In the genomic region with DNA sequence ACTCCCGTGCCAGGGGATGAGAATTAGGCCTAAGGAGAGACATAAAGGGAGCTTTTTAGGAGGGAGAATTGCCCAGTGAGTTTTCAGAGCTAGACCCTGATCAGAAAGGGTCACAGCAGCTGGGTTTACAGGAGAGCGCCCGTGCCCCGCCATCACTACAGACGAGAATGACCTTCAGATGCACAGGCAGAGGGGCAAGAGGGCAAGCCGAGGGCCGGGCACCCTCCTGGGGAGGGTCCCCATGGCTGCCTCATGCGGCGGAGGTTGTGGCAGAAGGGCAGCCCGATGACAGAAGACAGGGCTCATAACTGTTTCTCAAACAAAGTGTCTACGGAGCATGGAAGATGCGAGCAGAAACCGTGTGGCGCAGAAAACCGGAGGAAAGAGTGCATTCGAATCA, we compare ENCODE assay signal across 20 cellular contexts.
"Had no signal": no experiment of that assay in that cellular context is flagged by ENCODE, and none has a peak within 500 bp of the region (broad histone marks: within the 10 kb centered on the region; RNA-seq: fewer than 3 reads in every experiment).

No MANE protein-coding gene starts in this region.

- H3K9me3 Mint-ChIP-seq: immature natural killer cell; naive B cell; natural killer cell; stimulated activated memory B cell treated with anti-CD40 and anti-IgM and Interleukin-4, amounts not matched to agents 10 μg/mL and 1 μg/mL and 100 μg/mL, for 72 hours; stimulated activated naive CD8-positive, alpha-beta T cell treated with anti-CD3 and anti-CD28 coated beads, Interleukin-15, amount 100 ng/mL, for 72 hours; type B pancreatic cell had no signal

- ATAC-seq: natural killer cell; pancreas; right lobe of liver; stimulated activated memory B cell treated with anti-CD40 and anti-IgM and Interleukin-4, amounts not matched to agents 10 μg/mL and 1 μg/mL and 100 μg/mL, for 72 hours; stimulated activated naive CD8-positive, alpha-beta T cell treated with anti-CD3 and anti-CD28 coated beads, Interleukin-15, amount 100 ng/mL, for 72 hours had no signal

- DNase-seq: hypothalamus; immature natural killer cell; left ventricle myocardium inferior; mesendoderm; naive B cell; natural killer cell; nucleus accumbens; right lobe of liver; stimulated activated CD4-positive, alpha-beta T cell treated with anti-CD3 and anti-CD28 coated beads, Interleukin-1b, Interleukin-23, amount 100 ng/mL, for 48 hours; stimulated activated CD4-positive, alpha-beta T cell treated with anti-CD3 and anti-CD28 coated beads, Interleukin-2, amount 100 ng/mL, for 48 hours; stimulated activated CD4-positive, alpha-beta T cell treated with anti-CD3 and anti-CD28 coated beads, Interleukin-4, amount 100 ng/mL, for 4 hours; stimulated activated CD8-positive, alpha-beta memory T cell treated with anti-CD3 and anti-CD28 coated beads, Interleukin-4, amount 100 ng/mL, for 48 hours; stimulated activated naive CD4-positive, alpha-beta T cell treated with Interleukin-2 at 50 U/mL for 16 hours; stimulated activated naive CD8-positive, alpha-beta T cell treated with anti-CD3 and anti-CD28 coated beads, Interleukin-15, amount 100 ng/mL, for 72 hours; substantia nigra; uterus had no signal

- H3K36me3 Mint-ChIP-seq: immature natural killer cell, mesothelial cell of epicardium, natural killer cell, type B pancreatic cell had no signal

- H3K4me1 Mint-ChIP-seq: stimulated activated memory B cell treated with anti-CD40 and anti-IgM and Interleukin-4, amounts not matched to agents 10 μg/mL and 1 μg/mL and 100 μg/mL, for 72 hours; stimulated activated naive CD8-positive, alpha-beta T cell treated with anti-CD3 and anti-CD28 coated beads, Interleukin-15, amount 100 ng/mL, for 72 hours had no signal

- H3K4me3 Mint-ChIP-seq: mesothelial cell of epicardium; naive B cell; natural killer cell; stimulated activated memory B cell treated with anti-CD40 and anti-IgM and Interleukin-4, amounts not matched to agents 10 μg/mL and 1 μg/mL and 100 μg/mL, for 72 hours; stimulated activated naive CD8-positive, alpha-beta T cell treated with anti-CD3 and anti-CD28 coated beads, Interleukin-15, amount 100 ng/mL, for 72 hours; type B pancreatic cell had no signal

- H3K27ac Mint-ChIP-seq: mesothelial cell of epicardium; natural killer cell; stimulated activated memory B cell treated with anti-CD40 and anti-IgM and Interleukin-4, amounts not matched to agents 10 μg/mL and 1 μg/mL and 100 μg/mL, for 72 hours; stimulated activated naive CD8-positive, alpha-beta T cell treated with anti-CD3 and anti-CD28 coated beads, Interleukin-15, amount 100 ng/mL, for 72 hours; type B pancreatic cell had no signal

- H3K27me3 Mint-ChIP-seq: stimulated activated memory B cell treated with anti-CD40 and anti-IgM and Interleukin-4, amounts not matched to agents 10 μg/mL and 1 μg/mL and 100 μg/mL, for 72 hours; stimulated activated naive CD8-positive, alpha-beta T cell treated with anti-CD3 and anti-CD28 coated beads, Interleukin-15, amount 100 ng/mL, for 72 hours had no signal
